In genomic region chr3:175951047-175951694, GRCh38 we compare ENCODE assay signal across 17 cellular contexts.
A peak's percentile ranks its signal among the peaks of the same experiment; 100 is the strongest.
DNase-seq lines count a peak whose midpoint lies in the region; TF ChIP-seq lines count a peak whose summit lies in the region.
"Had no signal": no experiment of that assay in that cellular context is flagged by ENCODE, and none has a peak within 500 bp of the region (broad histone marks: within the 10 kb centered on the region; RNA-seq: fewer than 3 reads in every experiment).

No MANE protein-coding gene starts in this region.

- no peaks in the 10 kb centered on the region for H3K27me3 ChIP-seq in esophagus muscularis mucosa
- H3K27me3 ChIP-seq: ascending aorta, stomach had no signal

- H3K27ac ChIP-seq in esophagus muscularis mucosa (replicated peaks in 1 of 4), result no peak overlapping the region
- H3K27ac ChIP-seq: ascending aorta, stomach had no signal

- no peak for TF ChIP-seq POLR2A in esophagus muscularis mucosa (IDR thresholded peaks at IDR 0.05; ENCODE audit: low read depth)

- 79% methylated on average over 4 of the region's 4 CpGs for WGBS in esophagus muscularis mucosa

- no peak for TF ChIP-seq EP300 in esophagus muscularis mucosa (IDR thresholded peaks at IDR 0.05)

- H3K4me1 ChIP-seq in esophagus muscularis mucosa, result peaks cover 0 to 7% (median 0%) of the 10 kb centered on the region in 4 donors
- H3K4me1 ChIP-seq: stomach had no signal

- intact Hi-C loops in esophagus muscularis mucosa (cut with DNase I), result no loop called here

- DNase-seq in ELF-1 (ENCODE audit: low read depth, low spot score), result peak; percentile 39
- peak; percentile 5 for DNase-seq in NCI-H226
- peak; percentile 42 for DNase-seq in fibroblast of gingiva (ENCODE audit: low read depth)
- peak; percentile 38 for DNase-seq in renal cortical epithelial cell (ENCODE audit: low read depth)
- DNase-seq in esophagus muscularis mucosa (ENCODE audit: extremely low spot score), result no peak
- DNase-seq in cerebellar cortex (ENCODE audit: low spot score), result no peak
- no peak for DNase-seq in putamen (ENCODE audit: low spot score)
- DNase-seq: activated gamma-delta T cell, erythroblast, GOT3, hippocampal formation, left cardiac atrium, NCI-H774, posterior cingulate gyrus, stomach, T-cell had no signal

- H3K36me3 ChIP-seq in esophagus muscularis mucosa, result no peaks in the 10 kb centered on the region
- H3K36me3 ChIP-seq: ascending aorta, stomach had no signal

- TF ChIP-seq CTCF in esophagus muscularis mucosa (IDR thresholded peaks at IDR 0.05), result no peak

- no peak overlapping the region for H3K4me3 ChIP-seq in esophagus muscularis mucosa
- H3K4me3 ChIP-seq: ascending aorta, stomach had no signal

- no peaks in the 10 kb centered on the region for H3K9me3 ChIP-seq in esophagus muscularis mucosa
- H3K9me3 ChIP-seq: ascending aorta had no signal

Comparison
In these comparisons a context has a peak if more than half of its experiments do, and no peak if none do; other contexts are left out.
1. DNase-seq: peak in ELF-1 (single experiment), NCI-H226 (single experiment), fibroblast of gingiva (single experiment) and renal cortical epithelial cell (single experiment); none in esophagus muscularis mucosa (single experiment), cerebellar cortex (single experiment) and putamen (single experiment).